In genomic region chr10:96960872-96961271, GRCh38 we compare ENCODE assay signal across 26 cellular contexts.
DNase-seq lines count a peak whose midpoint lies in the region; ATAC-seq and TF ChIP-seq lines count a peak whose summit lies in the region.
"Had no signal": no experiment of that assay in that cellular context is flagged by ENCODE, and none has a peak within 500 bp of the region (broad histone marks: within the 10 kb centered on the region; RNA-seq: fewer than 3 reads in every experiment).

No MANE protein-coding gene starts in this region.

- peak overlapping the region; percentile 78 for H3K27ac Mint-ChIP-seq in activated CD8-positive, alpha-beta T cell treated with anti-CD3 and anti-CD28 coated beads for 36 hours
- H3K27ac Mint-ChIP-seq in activated CD8-positive, alpha-beta T cell treated with anti-CD3 and anti-CD28 coated beads, Interleukin-2, amount 10 ng/mL, durations not matched to agents 7 days and 5 days: no peak overlapping the region
- H3K27ac Mint-ChIP-seq in neural progenitor cell: no peak overlapping the region
- H3K27ac Mint-ChIP-seq: B cell; CD8-positive, alpha-beta T cell had no signal

- no peaks in the 10 kb centered on the region for H3F3A ChIP-seq in neural progenitor cell (ENCODE audit: low read depth)

- H3K36me3 ChIP-seq in brain microvascular endothelial cell (replicated peaks) (peaks cover 1% of the 10 kb centered on the region), neural progenitor cell (no peaks in the 10 kb centered on the region)
- H3K36me3 ChIP-seq: prostate gland had no signal

- no peak for TF ChIP-seq CTCF in activated CD8-positive, alpha-beta T cell treated with anti-CD3 and anti-CD28 coated beads for 36 hours (IDR thresholded peaks at IDR 0.05)
- no peak for TF ChIP-seq CTCF in brain microvascular endothelial cell (IDR thresholded peaks at IDR 0.05; ENCODE audit: low read depth, low read length, missing control alignments)
- TF ChIP-seq CTCF in neural progenitor cell (IDR thresholded peaks at IDR 0.05): no peak

- no peak overlapping the region for H3K4me3 Mint-ChIP-seq in activated CD8-positive, alpha-beta T cell treated with anti-CD3 and anti-CD28 coated beads for 36 hours
- no peak overlapping the region for H3K4me3 Mint-ChIP-seq in activated CD8-positive, alpha-beta T cell treated with anti-CD3 and anti-CD28 coated beads, Interleukin-2, amount 10 ng/mL, durations not matched to agents 7 days and 5 days
- H3K4me3 Mint-ChIP-seq in neural progenitor cell: no peak overlapping the region
- H3K4me3 Mint-ChIP-seq: B cell; CD8-positive, alpha-beta T cell had no signal

- no peaks in the 10 kb centered on the region for H3K9me3 ChIP-seq in neural progenitor cell (ENCODE audit: low read depth)
- H3K9me3 ChIP-seq: neutrophil, prostate gland, sigmoid colon, tibial nerve had no signal

- H3K4me3 ChIP-seq in brain microvascular endothelial cell (ENCODE audit: low read depth, low read length): no peak overlapping the region
- H3K4me3 ChIP-seq in neural progenitor cell: no peak overlapping the region
- H3K4me3 ChIP-seq: prostate gland, sigmoid colon, tibial nerve had no signal

- ATAC-seq in activated CD8-positive, alpha-beta T cell treated with anti-CD3 and anti-CD28 coated beads for 36 hours: peak; percentile 80
- ATAC-seq in activated CD8-positive, alpha-beta T cell treated with anti-CD3 and anti-CD28 coated beads, Interleukin-2, amount 10 ng/mL, durations not matched to agents 7 days and 5 days: no peak
- no peak for ATAC-seq in HG03097 (IDR thresholded peaks at IDR 0.05; ENCODE audit: low FRiP score, unreplicated experiment)
- ATAC-seq in HG02981 (IDR thresholded peaks at IDR 0.05; ENCODE audit: unreplicated experiment): no peak
- ATAC-seq: CD8-positive, alpha-beta T cell had no signal

- no peak overlapping the region for H3K9ac ChIP-seq in neural progenitor cell

- no peaks in the 10 kb centered on the region for H3K27me3 Mint-ChIP-seq in activated CD8-positive, alpha-beta T cell treated with anti-CD3 and anti-CD28 coated beads for 36 hours
- no peaks in the 10 kb centered on the region for H3K27me3 Mint-ChIP-seq in activated CD8-positive, alpha-beta T cell treated with anti-CD3 and anti-CD28 coated beads, Interleukin-2, amount 10 ng/mL, durations not matched to agents 7 days and 5 days (ENCODE audit: low read depth)
- H3K27me3 Mint-ChIP-seq in neural progenitor cell (ENCODE audit: insufficient read depth, low read depth): peaks cover 2% of the 10 kb centered on the region
- H3K27me3 Mint-ChIP-seq: B cell had no signal

- H3K27ac ChIP-seq in brain microvascular endothelial cell (peak overlapping the region; percentile 19), neural progenitor cell (peak overlapping the region; percentile 7)
- H3K27ac ChIP-seq: epithelial cell of prostate, neutrophil, prostate gland, sigmoid colon, tibial nerve had no signal

- H3K27me3 ChIP-seq in brain microvascular endothelial cell (replicated peaks) (no peaks in the 10 kb centered on the region), neural progenitor cell (no peaks in the 10 kb centered on the region)
- H3K27me3 ChIP-seq: neutrophil, sigmoid colon, tibial nerve had no signal

- peaks cover 4% of the 10 kb centered on the region for H3K79me2 ChIP-seq in neural progenitor cell (ENCODE audit: low read depth)

- intact Hi-C loops in activated CD8-positive, alpha-beta T cell treated with anti-CD3 and anti-CD28 coated beads for 36 hours (cut with micrococcal nuclease): no loop called here

- peaks cover 4% of the 10 kb centered on the region for H4K20me1 ChIP-seq in neural progenitor cell (ENCODE audit: low read depth)

- POLR2A ChIA-PET in activated CD8-positive, alpha-beta T cell treated with anti-CD3 and anti-CD28 coated beads for 36 hours (lab: Charles Lee): no interaction called here
- POLR2A ChIA-PET in activated CD8-positive, alpha-beta T cell treated with anti-CD3 and anti-CD28 coated beads, Interleukin-2, amount 10 ng/mL, durations not matched to agents 7 days and 5 days (lab: Charles Lee): no interaction called here

- in situ Hi-C loops in brain microvascular endothelial cell (cut with HindIII; ENCODE audit: low pct_ligation_motif_present, low sequenced_read_pairs): no loop called here

- no peaks in the 10 kb centered on the region for H3K9me3 Mint-ChIP-seq in activated CD8-positive, alpha-beta T cell treated with anti-CD3 and anti-CD28 coated beads for 36 hours
- H3K9me3 Mint-ChIP-seq in activated CD8-positive, alpha-beta T cell treated with anti-CD3 and anti-CD28 coated beads, Interleukin-2, amount 10 ng/mL, durations not matched to agents 7 days and 5 days (ENCODE audit: insufficient read depth): no peaks in the 10 kb centered on the region
- no peaks in the 10 kb centered on the region for H3K9me3 Mint-ChIP-seq in neural progenitor cell
- H3K9me3 Mint-ChIP-seq: CD8-positive, alpha-beta T cell had no signal

- H2AFZ ChIP-seq in neural progenitor cell (replicated peaks): no peak overlapping the region

- H3K36me3 Mint-ChIP-seq in activated CD8-positive, alpha-beta T cell treated with anti-CD3 and anti-CD28 coated beads for 36 hours (ENCODE audit: low read depth): peaks cover 4% of the 10 kb centered on the region
- H3K36me3 Mint-ChIP-seq in activated CD8-positive, alpha-beta T cell treated with anti-CD3 and anti-CD28 coated beads, Interleukin-2, amount 10 ng/mL, durations not matched to agents 7 days and 5 days (ENCODE audit: low read depth): peaks cover 22% of the 10 kb centered on the region
- H3K36me3 Mint-ChIP-seq in neural progenitor cell: peaks cover 15% of the 10 kb centered on the region

- peak; percentile 28 for DNase-seq in activated CD8-positive, alpha-beta T cell treated with anti-CD3 and anti-CD28 coated beads for 36 hours
- DNase-seq in activated CD8-positive, alpha-beta T cell treated with anti-CD3 and anti-CD28 coated beads, Interleukin-2, amount 10 ng/mL, durations not matched to agents 7 days and 5 days: no peak
- peak; percentile 28 for DNase-seq in GM03348 (ENCODE audit: low spot score)
- no peak for DNase-seq in brain microvascular endothelial cell
- DNase-seq in neural progenitor cell (ENCODE audit: low spot score): no peak
- DNase-seq in cerebellar cortex (ENCODE audit: low spot score): no peak
- DNase-seq: activated CD4-positive, alpha-beta T cell treated with anti-CD3 and anti-CD28 coated beads for 1 hour; amniotic stem cell; CD8-positive, alpha-beta T cell; effector CD4-positive, alpha-beta T cell; glutamatergic neuron; KG1; NCI-H1105; NCI-H2029 treated with DMSO at 0.1 percent for 48 hours; NCI-H226; SHP77 treated with DMSO at 0.1 percent for 48 hours; sigmoid colon; stimulated activated CD4-positive, alpha-beta T cell treated with anti-CD3 and anti-CD28 coated beads, Interleukin-4, amount 100 ng/mL, for 1 hour; T-helper 2 cell had no signal

- no peaks in the 10 kb centered on the region for H3K4me1 ChIP-seq in neural progenitor cell
- H3K4me1 ChIP-seq: prostate gland had no signal

- CTCF ChIA-PET in activated CD8-positive, alpha-beta T cell treated with anti-CD3 and anti-CD28 coated beads for 36 hours (lab: Charles Lee): interaction anchor here (1.2 to 2.7 kb wide), 4 partner anchors 22 to 64 kb away, joined by 3 to 10 read pairs (median 6); no protein-coding TSS in a partner anchor
- CTCF ChIA-PET in activated CD8-positive, alpha-beta T cell treated with anti-CD3 and anti-CD28 coated beads, Interleukin-2, amount 10 ng/mL, durations not matched to agents 7 days and 5 days (lab: Charles Lee): interaction anchor here (1.3 to 1.9 kb wide), 3 partner anchors 65 to 586 kb away, joined by 3 to 6 read pairs (median 5); no protein-coding TSS in a partner anchor

- H3K4me2 ChIP-seq in neural progenitor cell: no peak overlapping the region

- peaks cover 18% of the 10 kb centered on the region for H3K4me1 Mint-ChIP-seq in activated CD8-positive, alpha-beta T cell treated with anti-CD3 and anti-CD28 coated beads for 36 hours (ENCODE audit: low read depth)
- no peaks in the 10 kb centered on the region for H3K4me1 Mint-ChIP-seq in activated CD8-positive, alpha-beta T cell treated with anti-CD3 and anti-CD28 coated beads, Interleukin-2, amount 10 ng/mL, durations not matched to agents 7 days and 5 days (ENCODE audit: low read depth)
- no peaks in the 10 kb centered on the region for H3K4me1 Mint-ChIP-seq in neural progenitor cell
- H3K4me1 Mint-ChIP-seq: B cell had no signal

Comparison
In these comparisons a context has a peak if more than half of its experiments do, and no peak if none do; other contexts are left out.
1. DNase-seq: peak in activated CD8-positive, alpha-beta T cell treated with anti-CD3 and anti-CD28 coated beads for 36 hours (single experiment) and GM03348 (single experiment); none in activated CD8-positive, alpha-beta T cell treated with anti-CD3 and anti-CD28 coated beads, Interleukin-2, amount 10 ng/mL, durations not matched to agents 7 days and 5 days (single experiment), brain microvascular endothelial cell (single experiment), neural progenitor cell (single experiment) and cerebellar cortex (single experiment).